In genomic region chr5:86909896-86910295, GRCh38 we compare ENCODE assay signal across 14 cellular contexts.
DNase-seq lines count a peak whose midpoint lies in the region; ATAC-seq and TF ChIP-seq lines count a peak whose summit lies in the region.
"Had no signal": no experiment of that assay in that cellular context is flagged by ENCODE, and none has a peak within 500 bp of the region (broad histone marks: within the 10 kb centered on the region; RNA-seq: fewer than 3 reads in every experiment).

No MANE protein-coding gene starts in this region.

- TF ChIP-seq CTCF in epithelial cell of esophagus (IDR thresholded peaks at IDR 0.05; ENCODE audit: insufficient read depth, low read depth, low read length, missing control alignments), result no peak
- no peak for TF ChIP-seq CTCF in omental fat pad (IDR thresholded peaks at IDR 0.05)

- DNase-seq in Daoy (ENCODE audit: low read depth) (peak; percentile 87), NCI-H446 treated with DMSO at 0.1 percent for 48 hours (lab: John Stamatoyannopoulos, UW) (peak; percentile 48), epithelial cell of esophagus (ENCODE audit: low read depth) (peak; percentile 47), omental fat pad (ENCODE audit: low spot score) (no peak), DMS53 (lab: John Stamatoyannopoulos, UW) (no peak), occipital lobe (lab: John Stamatoyannopoulos, UW) (no peak), SIG-M5 treated with dmso at 0.1 percent for 504 hours (lab: John Stamatoyannopoulos, UW; ENCODE audit: unreplicated experiment) (no peak)
- DNase-seq: H7, NCI-H1092 treated with DMSO at 0.1 percent for 48 hours, NCI-H526, right cardiac atrium, SIG-M5 had no signal

- no peak overlapping the region for H3K4me3 ChIP-seq in epithelial cell of esophagus (ENCODE audit: low read length)
- H3K4me3 ChIP-seq: GM12878 had no signal

- peak; percentile 80 for ATAC-seq in omental fat pad (ENCODE audit: low FRiP score)
- no peak for ATAC-seq in GM18909 (IDR thresholded peaks at IDR 0.05; ENCODE audit: poor library complexity, unreplicated experiment)
- ATAC-seq: GM12878 had no signal

Comparison
In these comparisons a context has a peak if more than half of its experiments do, and no peak if none do; other contexts are left out.
1. DNase-seq: peak in Daoy (single experiment), NCI-H446 treated with DMSO at 0.1 percent for 48 hours (single experiment) and epithelial cell of esophagus (single experiment); none in omental fat pad (single experiment), DMS53 (single experiment), occipital lobe (single experiment) and SIG-M5 treated with dmso at 0.1 percent for 504 hours (single experiment).